In the genomic region with DNA sequence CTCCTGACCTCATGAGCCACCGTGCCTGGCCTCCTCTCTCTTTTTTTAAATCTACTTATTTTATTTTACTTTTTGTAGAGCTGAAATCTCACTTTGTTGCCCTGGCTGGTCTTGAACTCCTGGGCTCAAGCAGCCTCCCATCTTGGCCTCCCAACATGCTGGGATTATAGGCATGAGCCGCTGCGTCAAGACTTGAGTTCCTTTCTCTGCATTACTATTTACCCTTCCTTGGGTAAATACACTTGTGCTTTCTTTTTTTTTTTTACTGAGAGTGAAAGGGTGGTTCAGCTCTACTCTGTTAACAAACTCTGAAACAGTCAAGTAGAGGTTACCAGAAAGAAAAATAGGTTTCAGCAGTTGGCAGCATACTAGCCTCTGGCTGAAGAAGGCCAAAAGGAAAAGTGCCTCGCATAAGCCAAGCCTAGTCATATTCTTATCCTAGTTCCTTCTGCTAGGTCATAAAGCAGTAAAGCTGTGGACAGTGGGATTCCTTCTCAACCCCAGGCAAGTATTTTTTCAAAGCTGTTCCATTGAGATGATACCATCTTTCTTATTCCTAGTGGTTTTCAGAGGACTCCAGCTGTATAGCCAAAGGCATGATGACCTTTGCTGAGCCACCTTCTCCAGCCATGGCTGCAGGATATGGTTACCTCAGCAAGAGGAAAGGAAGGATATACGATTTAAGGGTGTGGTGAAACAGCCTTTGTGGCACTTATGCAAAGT, we compare ENCODE assay signal across 14 cellular contexts.
DNase-seq lines count a peak whose midpoint lies in the region; ATAC-seq, FAIRE-seq and TF ChIP-seq lines count a peak whose summit lies in the region.
"Had no signal": no experiment of that assay in that cellular context is flagged by ENCODE, and none has a peak within 500 bp of the region (broad histone marks: within the 10 kb centered on the region; RNA-seq: fewer than 3 reads in every experiment).

No MANE protein-coding gene starts in this region.

- WGBS in K562 (ENCODE audit: insufficient coverage, low coverage, missing lambda C conversion rate): 48% methylated on average over 5 of the region's 5 CpGs
- WGBS in testis, 2 donors: 74 to 78% methylated on average over 5 of the region's 5 CpGs

- H3K79me2 ChIP-seq in K562 (ENCODE audit: control insufficient read depth, insufficient read depth, low read length): peaks cover 40% of the 10 kb centered on the region; the same call in 2 of the 3 replicates

- peaks cover 0 to 10% (median 5%) of the 10 kb centered on the region in 5 donors for H3K9me3 Mint-ChIP-seq in CD8-positive, alpha-beta memory T cell
- peaks cover 3% of the 10 kb centered on the region for H3K9me3 Mint-ChIP-seq in nephron

- peak overlapping the region in 2 of 7 donors; percentile 7 to 25 for H3K4me3 Mint-ChIP-seq in CD8-positive, alpha-beta memory T cell
- no peak overlapping the region for H3K4me3 Mint-ChIP-seq in nephron

- BruUV-seq in K562 (replicated peaks; lab: Mats Ljungman, UMichigan): no TSS peak

- no peaks in the 10 kb centered on the region for H4K20me1 ChIP-seq in K562 (replicated peaks; ENCODE audit: control insufficient read depth, insufficient read depth, low read length)

- H3K27ac ChIP-seq in CD8-positive, alpha-beta memory T cell (ENCODE audit: low read depth, low read length): no peak overlapping the region
- no peak overlapping the region for H3K27ac ChIP-seq in K562 (ENCODE audit: extremely low read depth, low read depth, low read length)
- H3K27ac ChIP-seq in testis: no peak overlapping the region
- H3K27ac ChIP-seq: PC-9 had no signal

- H3K9me3 ChIP-seq in CD8-positive, alpha-beta memory T cell (ENCODE audit: low read length): no peaks in the 10 kb centered on the region
- H3K9me3 ChIP-seq in K562 (replicated peaks; ENCODE audit: control insufficient read depth, insufficient read depth, low read depth, low read length) (0 out of 2 replicates have a peak, but pooled peaks cover 4% of the 10 kb centered on the region), testis (no peaks in the 10 kb centered on the region)

- H3K27me3 ChIP-seq in CD8-positive, alpha-beta memory T cell (ENCODE audit: insufficient read depth, low read length, poor library complexity, severe bottlenecking): no peaks in the 10 kb centered on the region
- H3K27me3 ChIP-seq in K562 (ENCODE audit: control insufficient read depth in 2 of 2, insufficient read depth in 2 of 2, low read length in 2 of 2) (no peaks in the 10 kb centered on the region), testis (no peaks in the 10 kb centered on the region)

- no peak for TF ChIP-seq CTCF in K562 (IDR thresholded peaks at IDR 0.05 in 2 of 3, conservative IDR thresholded peaks at IDR 0.05 in 1 of 3; ENCODE audit: insufficient read depth in 2 of 3, low read depth in 1 of 3, low read length in 3 of 3)
- TF ChIP-seq CTCF in nephron (IDR thresholded peaks at IDR 0.05; ENCODE audit: unreplicated experiment in 3 of 3): no peak
- TF ChIP-seq CTCF in testis (IDR thresholded peaks at IDR 0.05): no peak

- in situ Hi-C loops in K562 (cut with MboI): no loop called here

- peaks cover 44 to 80% (median 74%) of the 10 kb centered on the region in 3 donors for H3K4me1 Mint-ChIP-seq in CD8-positive, alpha-beta memory T cell
- peaks cover 42% of the 10 kb centered on the region for H3K4me1 Mint-ChIP-seq in nephron

- peaks cover 22 to 26% (median 25%) of the 10 kb centered on the region in 3 donors for H3K36me3 Mint-ChIP-seq in CD8-positive, alpha-beta memory T cell
- peaks cover 40% of the 10 kb centered on the region for H3K36me3 Mint-ChIP-seq in nephron (ENCODE audit: low read depth)

- no peak overlapping the region for H3K4me3 ChIP-seq in CD8-positive, alpha-beta memory T cell (ENCODE audit: low read length)
- H3K4me3 ChIP-seq in K562 (no peak overlapping the region), testis (no peak overlapping the region)
- H3K4me3 ChIP-seq: PC-9 had no signal

- H3K9ac ChIP-seq in K562 (ENCODE audit: insufficient read depth in 1 of 2, low read depth in 2 of 2, low read length in 2 of 2): no peak overlapping the region

- H3K4me2 ChIP-seq in K562 (ENCODE audit: insufficient read depth, low read length): no peak overlapping the region
- H3K4me2 ChIP-seq: PC-9 had no signal

- H3K27ac Mint-ChIP-seq in CD8-positive, alpha-beta memory T cell: peak overlapping the region in 6 of 8 donors; percentile 37 to 77 (median 44)
- H3K27ac Mint-ChIP-seq in nephron: peak overlapping the region; percentile 47 to 56 (median 51)

- H2AFZ ChIP-seq in K562 (ENCODE audit: low read depth, low read length): no peak overlapping the region
- H2AFZ ChIP-seq: PC-9 had no signal

- TF ChIP-seq POLR2A in K562 (conservative IDR thresholded peaks at IDR 0.05): no peak
- no peak for TF ChIP-seq POLR2A in testis (IDR thresholded peaks at IDR 0.05)

- POLR2A ChIA-PET in CD8-positive, alpha-beta memory T cell (lab: Charles Lee): interaction anchor here (0.6 kb wide), 2 partner anchors 11 to 17 kb away, joined by 3 to 4 read pairs; no protein-coding TSS in a partner anchor
- POLR2A ChIA-PET in K562 (lab: Yijun Ruan, JAX): interaction anchor here (0.6 to 1.6 kb wide), 3 partner anchors 20 to 346 kb away, joined by 3 read pairs; no protein-coding TSS in a partner anchor

- H3K4me1 ChIP-seq in CD8-positive, alpha-beta memory T cell (ENCODE audit: insufficient read depth, low read length): peaks cover 30% of the 10 kb centered on the region
- H3K4me1 ChIP-seq in K562 (replicated peaks in 1 of 2; ENCODE audit: control insufficient read depth in 2 of 2, insufficient read depth in 2 of 2, low read length in 2 of 2): peaks cover 0 to 5% of the 10 kb centered on the region in 2 experiments; a peak in 2 of 5 replicates
- peaks cover 10% of the 10 kb centered on the region for H3K4me1 ChIP-seq in testis

- no peaks in the 10 kb centered on the region for H3K36me3 ChIP-seq in CD8-positive, alpha-beta memory T cell (ENCODE audit: insufficient read depth, low read length)
- H3K36me3 ChIP-seq in K562 (ENCODE audit: control insufficient read depth, insufficient read depth, low read length): peaks cover 7% of the 10 kb centered on the region; the same call in 2 of the 3 replicates
- no peaks in the 10 kb centered on the region for H3K36me3 ChIP-seq in testis (ENCODE audit: low read depth, missing control alignments)

- no peak for DNase-seq in CD8-positive, alpha-beta memory T cell
- DNase-seq in GM18507 (ENCODE audit: extremely low spot score, insufficient read length, low read depth) (no peak), K562 (ENCODE audit: extremely low read depth in 1 of 4, low spot score in 3 of 4) (no peak), NCI-H1436 treated with DMSO at 0.1 percent for 48 hours (lab: John Stamatoyannopoulos, UW) (no peak), testis (no peak), inferior parietal cortex (ENCODE audit: extremely low spot score) (no peak)
- DNase-seq: DMS153; effector CD4-positive, alpha-beta T cell; hippocampal formation; IMR-90; NCI-H2171; PC-9 had no signal

- TF ChIP-seq EP300 in K562 (IDR thresholded peaks at IDR 0.05; ENCODE audit: low read length): no peak

- no peak for TF ChIP-seq RAD21 in K562 (CRISPR knock-in tag; conservative IDR thresholded peaks at IDR 0.05 in 1 of 2, IDR thresholded peaks at IDR 0.05 in 1 of 2)

- peak; percentile 29; the same call in 2 of the 3 replicates for ATAC-seq in K562
- no peak for ATAC-seq in GM19397 (IDR thresholded peaks at IDR 0.05; ENCODE audit: unreplicated experiment)

- H3K9me1 ChIP-seq in K562 (ENCODE audit: control insufficient read depth, insufficient read depth, low read length): no peaks in the 10 kb centered on the region

- no peaks in the 10 kb centered on the region for H3K27me3 Mint-ChIP-seq in CD8-positive, alpha-beta memory T cell
- H3K27me3 Mint-ChIP-seq in nephron (ENCODE audit: low read depth): no peaks in the 10 kb centered on the region

- CTCF ChIA-PET in CD8-positive, alpha-beta memory T cell (lab: Charles Lee): interaction anchor here (1.2 to 1.6 kb wide), 2 partner anchors 208 to 213 kb away, joined by 3 read pairs; no protein-coding TSS in a partner anchor
- CTCF ChIA-PET in K562 (lab: Yijun Ruan, JAX; ENCODE audit: low intra/inter-chr PET ratio): no interaction called here

- FAIRE-seq in GM18507 (lab: Jason Lieb, UNC) (peak; percentile 15), K562 (lab: Jason Lieb, UNC) (no peak)

- intact Hi-C loops in K562 (cut with micrococcal nuclease) (no loop called here), testis (cut with DNase I; ENCODE audit: low total_unique reads) (no loop called here)

TF ChIP-seq in K562, 482 proteins besides CTCF, POLR2A, EP300 and RAD21 (continues in another document):
- TF ChIP-seq, protein P1, sequence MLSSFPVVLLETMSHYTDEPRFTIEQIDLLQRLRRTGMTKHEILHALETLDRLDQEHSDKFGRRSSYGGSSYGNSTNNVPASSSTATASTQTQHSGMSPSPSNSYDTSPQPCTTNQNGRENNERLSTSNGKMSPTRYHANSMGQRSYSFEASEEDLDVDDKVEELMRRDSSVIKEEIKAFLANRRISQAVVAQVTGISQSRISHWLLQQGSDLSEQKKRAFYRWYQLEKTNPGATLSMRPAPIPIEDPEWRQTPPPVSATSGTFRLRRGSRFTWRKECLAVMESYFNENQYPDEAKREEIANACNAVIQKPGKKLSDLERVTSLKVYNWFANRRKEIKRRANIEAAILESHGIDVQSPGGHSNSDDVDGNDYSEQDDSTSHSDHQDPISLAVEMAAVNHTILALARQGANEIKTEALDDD (IDR thresholded peaks at IDR 0.05): 0 out of 2 replicates have a peak, but pooled peaks have one; percentile 7
- no peak for TF ChIP-seq RFX5 (IDR thresholded peaks at IDR 0.05; ENCODE audit: low read depth, low read length)
